In genomic region chr17:8419305-8419704, GRCh38 we compare ENCODE assay signal across 26 cellular contexts. TPM values are rescaled to one million over a fixed set of nuclear protein-coding genes. Genes with fewer than 3 reads are reported as not detected.
"Had no signal": no experiment of that assay in that cellular context is flagged by ENCODE, and none has a peak within 500 bp of the region (broad histone marks: within the 10 kb centered on the region; RNA-seq: fewer than 3 reads in every experiment).

No MANE protein-coding gene starts in this region.

- H3K36me3 ChIP-seq: ascending aorta, MG63, Peyer's patch, SJCRH30 had no signal

- H3K4me3 ChIP-seq: ascending aorta, body of pancreas, MG63, Peyer's patch, SJCRH30 had no signal

- H3K27ac ChIP-seq: ascending aorta, KMS-11, RWPE1, SJCRH30 had no signal

- H3K4me1 ChIP-seq: ascending aorta, SJCRH30 had no signal

- H3K9me3 ChIP-seq: ascending aorta, body of pancreas, MG63, Peyer's patch, SJCRH30, SK-N-SH had no signal

- DNase-seq: activated CD4-positive, alpha-beta T cell treated with anti-CD3 and anti-CD28 coated beads for 4 hours; activated CD8-positive, alpha-beta memory T cell treated with anti-CD3 and anti-CD28 coated beads, Interleukin-2, amount 50 U/mL, for 4 hours; activated CD8-positive, alpha-beta T cell treated with anti-CD3 and anti-CD28 coated beads for 36 hours; activated naive CD8-positive, alpha-beta T cell treated with anti-CD3 and anti-CD28 coated beads, Interleukin-2, amount 50 U/mL, for 24 hours; amniotic stem cell; central memory CD4-positive, alpha-beta T cell; MG63; NCI-H1105; NCI-H1436; NCI-H1694 treated with DMSO at 0.1 percent for 48 hours; NCI-H2029 treated with DMSO at 0.1 percent for 48 hours; NCI-H345; NCI-H510A; NCI-H526 treated with DMSO at 0.1 percent for 48 hours; OCI-M1; Peyer's patch; Right ventricle myocardium superior; SJCRH30; SK-N-SH; T-helper 1 cell had no signal

- H3K27me3 ChIP-seq: ascending aorta, body of pancreas, MG63, Peyer's patch, SJCRH30 had no signal

- ATAC-seq: activated CD4-positive, CD25-positive, alpha-beta regulatory T cell treated with anti-CD3 and anti-CD28 coated beads, Interleukin-2, amount 50 U/mL, for 24 hours; activated CD8-positive, alpha-beta T cell treated with anti-CD3 and anti-CD28 coated beads for 36 hours; activated naive CD4-positive, alpha-beta T cell treated with anti-CD3 and anti-CD28 coated beads, Interleukin-2, amount 50 U/mL, for 72 hours; activated naive CD8-positive, alpha-beta T cell treated with anti-CD3 and anti-CD28 coated beads, Interleukin-2, amount 50 U/mL, for 24 hours had no signal

RNA-seq across cellular contexts. Expression of gene RNF222, which starts 21.7 kb away (rescaled TPM):
- total RNA-seq: ascending aorta, body of pancreas, Peyer's patch, Right ventricle myocardium superior, SJCRH30 had no signal
- polyA plus RNA-seq: SK-N-SH had no signal
